33 cellular contexts compared by ENCODE assay signal in genomic region chr15:57363661-57364060, GRCh38. TPM values are rescaled to one million over a fixed set of nuclear protein-coding genes. Genes with fewer than 3 reads are reported as not detected.
"Had no signal": no experiment of that assay in that cellular context is flagged by ENCODE, and none has a peak within 500 bp of the region (broad histone marks: within the 10 kb centered on the region; RNA-seq: fewer than 3 reads in every experiment).

No MANE protein-coding gene starts in this region.

- H3K4me1 Mint-ChIP-seq: activated CD4-positive, alpha-beta memory T cell treated with anti-CD3 and anti-CD28 coated beads, Interleukin-2, amount 10 ng/mL, durations not matched to agents 7 days and 5 days; activated CD4-positive, alpha-beta T cell treated with anti-CD3 and anti-CD28 coated beads, Interleukin-2, amount 10 ng/mL, durations not matched to agents 7 days and 5 days; activated naive CD4-positive, alpha-beta T cell treated with anti-CD3 and anti-CD28 coated beads, Interleukin-2, amount 10 ng/mL, durations not matched to agents 7 days and 5 days; activated naive CD8-positive, alpha-beta T cell treated with anti-CD3 and anti-CD28 coated beads, Interleukin-2, amount 10 ng/mL, durations not matched to agents 7 days and 5 days; central memory CD8-positive, alpha-beta T cell; T-helper 17 cell had no signal

- H3K27me3 ChIP-seq: ascending aorta, breast epithelium, cardiac muscle cell, dorsolateral prefrontal cortex, foreskin keratinocyte, gastrocnemius medialis, heart left ventricle had no signal

- H3K27ac ChIP-seq: ascending aorta, breast epithelium, coronary artery, foreskin keratinocyte, gastrocnemius medialis had no signal

- H3K36me3 Mint-ChIP-seq: activated naive CD4-positive, alpha-beta T cell treated with anti-CD3 and anti-CD28 coated beads, Interleukin-2, amount 10 ng/mL, durations not matched to agents 7 days and 5 days; activated naive CD4-positive, alpha-beta T cell treated with anti-CD3 and anti-CD28 coated beads, Interleukin-2, amount 50 U/mL, for 72 hours; activated naive CD8-positive, alpha-beta T cell treated with anti-CD3 and anti-CD28 coated beads, Interleukin-2, amount 10 ng/mL, durations not matched to agents 7 days and 5 days; brain had no signal

- H3K9me3 ChIP-seq: ascending aorta, breast epithelium, gastrocnemius medialis, heart left ventricle had no signal

- H3K4me3 Mint-ChIP-seq: activated CD4-positive, alpha-beta memory T cell treated with anti-CD3 and anti-CD28 coated beads, Interleukin-2, amount 10 ng/mL, durations not matched to agents 7 days and 5 days; activated CD4-positive, alpha-beta T cell treated with anti-CD3 and anti-CD28 coated beads, Interleukin-2, amount 10 ng/mL, durations not matched to agents 7 days and 5 days; activated naive CD4-positive, alpha-beta T cell treated with anti-CD3 and anti-CD28 coated beads, Interleukin-2, amount 10 ng/mL, durations not matched to agents 7 days and 5 days; activated naive CD8-positive, alpha-beta T cell treated with anti-CD3 and anti-CD28 coated beads, Interleukin-2, amount 10 ng/mL, durations not matched to agents 7 days and 5 days; activated T-cell treated with anti-CD3 and anti-CD28 coated beads, Interleukin-2, amount 50 U/mL, for 24 hours; activated T-cell treated with anti-CD3 and anti-CD28 coated beads, Interleukin-2, amount 50 U/mL, for 72 hours; brain; central memory CD8-positive, alpha-beta T cell; dendritic cell treated with granulocyte-macrophage colony-stimulating factor and Interleukin-4, amounts not matched to agents 40 ng/mL and 50 ng/mL, for 4 days; endodermal cell; T-helper 17 cell; T-helper 2 cell treated with Interferon-gamma antibody and Interleukin-4, amounts not matched to agents 5 μg/mL and 100 μg/mL, for 36 hours had no signal

- H3K27me3 Mint-ChIP-seq: activated CD4-positive, alpha-beta memory T cell treated with anti-CD3 and anti-CD28 coated beads, Interleukin-2, amount 10 ng/mL, durations not matched to agents 7 days and 5 days; activated CD4-positive, alpha-beta T cell treated with anti-CD3 and anti-CD28 coated beads, Interleukin-2, amount 10 ng/mL, durations not matched to agents 7 days and 5 days; activated naive CD8-positive, alpha-beta T cell treated with anti-CD3 and anti-CD28 coated beads, Interleukin-2, amount 10 ng/mL, durations not matched to agents 7 days and 5 days; activated T-cell treated with anti-CD3 and anti-CD28 coated beads, Interleukin-2, amount 50 U/mL, for 24 hours; brain; central memory CD8-positive, alpha-beta T cell; dendritic cell treated with granulocyte-macrophage colony-stimulating factor and Interleukin-4, amounts not matched to agents 40 ng/mL and 50 ng/mL, for 4 days; T-helper 17 cell had no signal

- H3K27ac Mint-ChIP-seq: activated CD4-positive, alpha-beta memory T cell treated with anti-CD3 and anti-CD28 coated beads, Interleukin-2, amount 10 ng/mL, durations not matched to agents 7 days and 5 days; activated CD4-positive, alpha-beta T cell treated with anti-CD3 and anti-CD28 coated beads, Interleukin-2, amount 10 ng/mL, durations not matched to agents 7 days and 5 days; activated naive CD4-positive, alpha-beta T cell treated with anti-CD3 and anti-CD28 coated beads, Interleukin-2, amount 10 ng/mL, durations not matched to agents 7 days and 5 days; activated naive CD4-positive, alpha-beta T cell treated with anti-CD3 and anti-CD28 coated beads, Interleukin-2, amount 50 U/mL, for 72 hours; activated naive CD8-positive, alpha-beta T cell treated with anti-CD3 and anti-CD28 coated beads, Interleukin-2, amount 10 ng/mL, durations not matched to agents 7 days and 5 days; activated T-cell treated with anti-CD3 and anti-CD28 coated beads, Interleukin-2, amount 50 U/mL, for 24 hours; activated T-cell treated with anti-CD3 and anti-CD28 coated beads, Interleukin-2, amount 50 U/mL, for 72 hours; brain; dendritic cell treated with granulocyte-macrophage colony-stimulating factor and Interleukin-4, amounts not matched to agents 40 ng/mL and 50 ng/mL, for 4 days; T-helper 17 cell; T-helper 2 cell treated with Interferon-gamma antibody and Interleukin-4, amounts not matched to agents 5 μg/mL and 100 μg/mL, for 36 hours had no signal

- H3K9me3 Mint-ChIP-seq: activated CD4-positive, alpha-beta memory T cell treated with anti-CD3 and anti-CD28 coated beads, Interleukin-2, amount 10 ng/mL, durations not matched to agents 7 days and 5 days; activated CD4-positive, alpha-beta T cell treated with anti-CD3 and anti-CD28 coated beads, Interleukin-2, amount 10 ng/mL, durations not matched to agents 7 days and 5 days; activated naive CD4-positive, alpha-beta T cell treated with anti-CD3 and anti-CD28 coated beads, Interleukin-2, amount 10 ng/mL, durations not matched to agents 7 days and 5 days; activated naive CD4-positive, alpha-beta T cell treated with anti-CD3 and anti-CD28 coated beads, Interleukin-2, amount 50 U/mL, for 72 hours; activated naive CD8-positive, alpha-beta T cell treated with anti-CD3 and anti-CD28 coated beads, Interleukin-2, amount 10 ng/mL, durations not matched to agents 7 days and 5 days; activated T-cell treated with anti-CD3 and anti-CD28 coated beads, Interleukin-2, amount 50 U/mL, for 24 hours; activated T-cell treated with anti-CD3 and anti-CD28 coated beads, Interleukin-2, amount 50 U/mL, for 72 hours; central memory CD8-positive, alpha-beta T cell; dendritic cell treated with granulocyte-macrophage colony-stimulating factor and Interleukin-4, amounts not matched to agents 40 ng/mL and 50 ng/mL, for 4 days; T-helper 2 cell treated with Interferon-gamma antibody and Interleukin-4, amounts not matched to agents 5 μg/mL and 100 μg/mL, for 36 hours had no signal

- ATAC-seq: activated naive CD4-positive, alpha-beta T cell treated with anti-CD3 and anti-CD28 coated beads, Interleukin-2, amount 50 U/mL, for 72 hours; activated T-cell treated with anti-CD3 and anti-CD28 coated beads, Interleukin-2, amount 50 U/mL, for 72 hours; esophagus mucosa; foreskin keratinocyte; gastrocnemius medialis; heart left ventricle; T-helper 17 cell had no signal

- H3K4me3 ChIP-seq: ascending aorta, breast epithelium, cardiac muscle cell, coronary artery, dorsolateral prefrontal cortex, gastrocnemius medialis, heart left ventricle had no signal

- DNase-seq: activated CD4-positive, alpha-beta memory T cell treated with anti-CD3 and anti-CD28 coated beads, Interleukin-2, amount 10 ng/mL, durations not matched to agents 7 days and 5 days; activated CD4-positive, alpha-beta T cell treated with anti-CD3 and anti-CD28 coated beads for 1 hour; activated CD4-positive, alpha-beta T cell treated with anti-CD3 and anti-CD28 coated beads for 4 hours; activated CD4-positive, alpha-beta T cell treated with anti-CD3 and anti-CD28 coated beads, Interleukin-2, amount 10 ng/mL, durations not matched to agents 7 days and 5 days; activated CD4-positive, alpha-beta T cell treated with anti-CD3 and anti-CD28 coated beads, Interleukin-2, amount 50 U/mL, for 4 hours; activated CD8-positive, alpha-beta memory T cell treated with anti-CD3 and anti-CD28 coated beads, Interleukin-2, amount 50 U/mL, for 48 hours; activated gamma-delta T cell; activated naive CD4-positive, alpha-beta T cell; activated naive CD4-positive, alpha-beta T cell treated with anti-CD3 and anti-CD28 coated beads, Interleukin-2, amount 10 ng/mL, durations not matched to agents 7 days and 5 days; activated naive CD8-positive, alpha-beta T cell treated with anti-CD3 and anti-CD28 coated beads, Interleukin-2, amount 10 ng/mL, durations not matched to agents 7 days and 5 days; activated T-cell treated with anti-CD3 and anti-CD28 coated beads for 4 hours; activated T-cell treated with anti-CD3 and anti-CD28 coated beads, Interleukin-2, amount 50 U/mL, for 24 hours; activated T-cell treated with anti-CD3 and anti-CD28 coated beads, Interleukin-2, amount 50 U/mL, for 72 hours; dorsolateral prefrontal cortex; effector memory CD4-positive, alpha-beta T cell; endodermal cell; foreskin keratinocyte; gastrocnemius medialis; glutamatergic neuron; heart left ventricle; T-helper 1 cell; T-helper 17 cell; T1000 had no signal

- H3K4me1 ChIP-seq: ascending aorta, breast epithelium, gastrocnemius medialis had no signal

- H3K36me3 ChIP-seq: ascending aorta, breast epithelium, cardiac muscle cell, gastrocnemius medialis, heart left ventricle had no signal

RNA-seq across cellular contexts. Expression of gene CGNL1, which starts 12.6 kb away (rescaled TPM):
- total RNA-seq: activated CD4-positive, alpha-beta memory T cell treated with anti-CD3 and anti-CD28 coated beads, Interleukin-2, amount 10 ng/mL, durations not matched to agents 7 days and 5 days; activated CD4-positive, alpha-beta T cell treated with anti-CD3 and anti-CD28 coated beads, Interleukin-2, amount 10 ng/mL, durations not matched to agents 7 days and 5 days; activated naive CD4-positive, alpha-beta T cell treated with anti-CD3 and anti-CD28 coated beads, Interleukin-2, amount 50 U/mL, for 72 hours; activated naive CD8-positive, alpha-beta T cell treated with anti-CD3 and anti-CD28 coated beads, Interleukin-2, amount 10 ng/mL, durations not matched to agents 7 days and 5 days; activated T-cell treated with anti-CD3 and anti-CD28 coated beads, Interleukin-2, amount 50 U/mL, for 72 hours; T-helper 17 cell had no signal
